In genomic region chr5:119078870-119079269, GRCh38 we compare ENCODE assay signal across 13 cellular contexts. TPM values are rescaled to one million over a fixed set of nuclear protein-coding genes. Genes with fewer than 3 reads are reported as not detected.
DNase-seq lines count a peak whose midpoint lies in the region; ATAC-seq and TF ChIP-seq lines count a peak whose summit lies in the region.
"Had no signal": no experiment of that assay in that cellular context is flagged by ENCODE, and none has a peak within 500 bp of the region (broad histone marks: within the 10 kb centered on the region; RNA-seq: fewer than 3 reads in every experiment).

No MANE protein-coding gene starts in this region.

- H3K27ac ChIP-seq in RWPE2 (ENCODE audit: poor library complexity, severe bottlenecking) (no peak overlapping the region), transverse colon (no peak overlapping the region)
- H3K27ac ChIP-seq: colonic mucosa, Peyer's patch had no signal

- no peak for DNase-seq in T-helper 2 cell treated with Interferon-gamma antibody and Interleukin-4, amounts not matched to agents 5 μg/mL and 100 μg/mL, for 36 hours (ENCODE audit: low spot score)
- DNase-seq in T-helper 2 cell (no peak), RWPE2 (ENCODE audit: low spot score) (no peak), choroid plexus epithelial cell (ENCODE audit: low read depth) (peak; percentile 48), progenitor cell of endocrine pancreas (ENCODE audit: low spot score, unreplicated experiment) (no peak), SW 1271 (lab: John Stamatoyannopoulos, UW) (no peak), transverse colon (no peak)
- DNase-seq: 8988T, colonic mucosa, foreskin melanocyte, NCI-H187, Peyer's patch had no signal

- TF ChIP-seq EP300 in transverse colon (IDR thresholded peaks at IDR 0.05; ENCODE audit: low read depth) = no peak

- no peaks in the 10 kb centered on the region for H3K27me3 ChIP-seq in RWPE2 (ENCODE audit: insufficient read depth, poor library complexity, severe bottlenecking)
- no peaks in the 10 kb centered on the region for H3K27me3 ChIP-seq in transverse colon
- H3K27me3 ChIP-seq: colonic mucosa, Peyer's patch had no signal

- no peaks in the 10 kb centered on the region for H3K36me3 ChIP-seq in RWPE2 (ENCODE audit: low read depth)
- H3K36me3 ChIP-seq in transverse colon = no peaks in the 10 kb centered on the region
- H3K36me3 ChIP-seq: colonic mucosa, Peyer's patch had no signal

- 100% methylated on average over 1 of the region's 1 CpG for WGBS in transverse colon (ENCODE audit: low coverage in 1 of 2), 2 donors

- ATAC-seq in RWPE2 (ENCODE audit: low read depth) (peak; percentile 41; the same call in 1 of the 3 replicates), GM19023 (IDR thresholded peaks at IDR 0.05; ENCODE audit: unreplicated experiment) (no peak)

- peak overlapping the region; percentile 56 for H3K27ac Mint-ChIP-seq in T-helper 2 cell treated with Interferon-gamma antibody and Interleukin-4, amounts not matched to agents 5 μg/mL and 100 μg/mL, for 36 hours
- H3K27ac Mint-ChIP-seq in progenitor cell of endocrine pancreas = peak overlapping the region; percentile 79

- H3K9me3 ChIP-seq in RWPE2 (ENCODE audit: severe bottlenecking) = no peaks in the 10 kb centered on the region
- H3K9me3 ChIP-seq in transverse colon = no peaks in the 10 kb centered on the region
- H3K9me3 ChIP-seq: colonic mucosa, Peyer's patch had no signal

- H3K4me3 Mint-ChIP-seq in T-helper 2 cell treated with Interferon-gamma antibody and Interleukin-4, amounts not matched to agents 5 μg/mL and 100 μg/mL, for 36 hours = peak overlapping the region; percentile 33
- no peak overlapping the region for H3K4me3 Mint-ChIP-seq in progenitor cell of endocrine pancreas (ENCODE audit: low read depth)

- H3K36me3 Mint-ChIP-seq in T-helper 2 cell treated with Interferon-gamma antibody and Interleukin-4, amounts not matched to agents 5 μg/mL and 100 μg/mL, for 36 hours (ENCODE audit: low read depth) = peaks cover 8% of the 10 kb centered on the region
- H3K36me3 Mint-ChIP-seq in progenitor cell of endocrine pancreas (ENCODE audit: insufficient read depth) = peaks cover 3% of the 10 kb centered on the region

- intact Hi-C loops in transverse colon (cut with DNase I; ENCODE audit: low total_unique reads) = no loop called here

- H3K4me1 ChIP-seq in RWPE2 (ENCODE audit: insufficient read depth, poor library complexity, severe bottlenecking) (no peaks in the 10 kb centered on the region), transverse colon (peaks cover 6 to 44% (median 14%) of the 10 kb centered on the region in 4 donors)
- H3K4me1 ChIP-seq: colonic mucosa had no signal

- TF ChIP-seq CTCF in RWPE2 (IDR thresholded peaks at IDR 0.05; ENCODE audit: poor library complexity, severe bottlenecking) (no peak), choroid plexus epithelial cell (conservative IDR thresholded peaks at IDR 0.05; ENCODE audit: low read depth, low read length) (no peak), progenitor cell of endocrine pancreas (IDR thresholded peaks at IDR 0.05; ENCODE audit: unreplicated experiment) (no peak), transverse colon (IDR thresholded peaks at IDR 0.05) (no peak)

- no peak for TF ChIP-seq POLR2A in transverse colon (IDR thresholded peaks at IDR 0.05)

- H3K4me3 ChIP-seq in RWPE2 (ENCODE audit: severe bottlenecking) (no peak overlapping the region), choroid plexus epithelial cell (ENCODE audit: low read depth, low read length) (no peak overlapping the region), transverse colon (no peak overlapping the region)
- H3K4me3 ChIP-seq: colonic mucosa, Peyer's patch had no signal

- H3K27me3 Mint-ChIP-seq in T-helper 2 cell treated with Interferon-gamma antibody and Interleukin-4, amounts not matched to agents 5 μg/mL and 100 μg/mL, for 36 hours (ENCODE audit: low read depth) = no peaks in the 10 kb centered on the region
- H3K27me3 Mint-ChIP-seq in progenitor cell of endocrine pancreas = no peaks in the 10 kb centered on the region

- no peaks in the 10 kb centered on the region for H3K9me3 Mint-ChIP-seq in T-helper 2 cell treated with Interferon-gamma antibody and Interleukin-4, amounts not matched to agents 5 μg/mL and 100 μg/mL, for 36 hours
- H3K9me3 Mint-ChIP-seq in progenitor cell of endocrine pancreas (ENCODE audit: low read depth) = no peaks in the 10 kb centered on the region

- in situ Hi-C loops in transverse colon (cut with MboI; ENCODE audit: low pct_ligation_motif_present in 1 of 4, low pct_unique_long_range_greater_than_20kb in 1 of 4, low sequenced_read_pairs in 3 of 4) = no loop called here

- H3K4me1 Mint-ChIP-seq in T-helper 2 cell treated with Interferon-gamma antibody and Interleukin-4, amounts not matched to agents 5 μg/mL and 100 μg/mL, for 36 hours (ENCODE audit: low read depth) = peaks cover 41% of the 10 kb centered on the region
- H3K4me1 Mint-ChIP-seq in progenitor cell of endocrine pancreas (ENCODE audit: low read depth) = peaks cover 33% of the 10 kb centered on the region

RNA-seq across cellular contexts. Expression of gene DMXL1, which starts 8.0 kb away (rescaled TPM):
- total RNA-seq in progenitor cell of endocrine pancreas (47.0 and 48.3 TPM in 2 replicates), transverse colon (10 to 100 TPM; 44.6 to 84.8 (median 58.2) TPM)
